ENCODE assay signal across 8 cellular contexts in genomic region chr20:18567739-18568091, GRCh38. TPM values are rescaled to one million over a fixed set of nuclear protein-coding genes. Genes with fewer than 3 reads are reported as not detected.
DNase-seq lines count a peak whose midpoint lies in the region; ATAC-seq and TF ChIP-seq lines count a peak whose summit lies in the region.

No MANE protein-coding gene starts in this region.

- POLR2A ChIA-PET in SK-N-SH (lab: Yijun Ruan, JAX), result interaction anchor here (1.7 to 1.8 kb wide), 2 partner anchors 60 to 101 kb away, joined by 5 to 6 read pairs; partner anchors contain the start of genes DZANK1, POLR3F and SEC23B

- H3K4me2 ChIP-seq in SK-N-SH, result peak overlapping the region; percentile 83

- 0% methylated on average over 6 of the region's 6 CpGs for WGBS in SK-N-SH (ENCODE audit: low lambda C conversion rate)
- WGBS in sigmoid colon, 2 donors, result 3 to 7% methylated on average over 6 of the region's 6 CpGs

- peak overlapping the region; percentile 94 for H2AFZ ChIP-seq in SK-N-SH (ENCODE audit: low read depth)

- H3K9me3 ChIP-seq in SK-N-SH, result no peaks in the 10 kb centered on the region
- H3K9me3 ChIP-seq in sigmoid colon, result no peaks in the 10 kb centered on the region

- H3K79me2 ChIP-seq in SK-N-SH (ENCODE audit: insufficient read depth), result peaks cover 23% of the 10 kb centered on the region

- TF ChIP-seq CTCF in AG10803 (conservative IDR thresholded peaks at IDR 0.05; ENCODE audit: low read length) (no peak), SK-N-SH (IDR thresholded peaks at IDR 0.05) (no peak), foreskin fibroblast (IDR thresholded peaks at IDR 0.05; ENCODE audit: low read depth, low read length) (no peak), sigmoid colon (IDR thresholded peaks at IDR 0.05) (no peak)

- TF ChIP-seq EP300 in SK-N-SH (IDR thresholded peaks at IDR 0.05; ENCODE audit: borderline replicate concordance in 1 of 2, low read depth in 1 of 2, low read length in 1 of 2), result no peak
- no peak for TF ChIP-seq EP300 in sigmoid colon (IDR thresholded peaks at IDR 0.05)

- no peak for TF ChIP-seq RAD21 in SK-N-SH (IDR thresholded peaks at IDR 0.05; ENCODE audit: low read length)

- H3K27ac ChIP-seq in SK-N-SH (ENCODE audit: low read depth in 2 of 2, low read length in 1 of 2) (peak overlapping the region; percentile 78 to 85), sigmoid colon (peak overlapping the region; percentile 85 to 88 (median 87))

- intact Hi-C loops in sigmoid colon (cut with DNase I), result loop anchor here (2.0 to 5.0 kb wide), 3 partner anchors 61 to 280 kb away; partner anchors contain the start of genes DZANK1, POLR3F, SEC23B and ZNF133

- peaks cover 0 to 4% of the 10 kb centered on the region in 2 experiments; a peak in 1 of 4 replicates for H3K4me1 ChIP-seq in SK-N-SH (ENCODE audit: control insufficient read depth in 1 of 2, insufficient read depth in 2 of 2, low read depth in 1 of 2, low read length in 1 of 2)
- H3K4me1 ChIP-seq in sigmoid colon, result peaks cover 0 to 14% (median 12%) of the 10 kb centered on the region in 4 donors

- no peaks in the 10 kb centered on the region for H4K20me1 ChIP-seq in SK-N-SH (ENCODE audit: insufficient read depth)

- ATAC-seq in GM21528 (IDR thresholded peaks at IDR 0.05; ENCODE audit: low FRiP score, unreplicated experiment), result peak; percentile 25
- ATAC-seq in HG03457 (IDR thresholded peaks at IDR 0.05; ENCODE audit: unreplicated experiment), result no peak

- H3K27me3 ChIP-seq in SK-N-SH (ENCODE audit: insufficient read depth), result no peaks in the 10 kb centered on the region
- H3K27me3 ChIP-seq in sigmoid colon, result no peaks in the 10 kb centered on the region

- DNase-seq in AG10803 (ENCODE audit: low read depth), result no peak
- DNase-seq in SK-N-SH, result peak; percentile 31
- DNase-seq in foreskin fibroblast, result no peak
- no peak for DNase-seq in sigmoid colon
- no peak for DNase-seq in HuH-7.5 (ENCODE audit: low spot score)
- no peak for DNase-seq in NCI-H510A treated with DMSO at 0.1 percent for 48 hours (lab: John Stamatoyannopoulos, UW)

- H3K4me3 ChIP-seq in AG10803 (ENCODE audit: low read length) (peak overlapping the region; percentile 65), SK-N-SH (ENCODE audit: low read depth in 2 of 2, low read length in 1 of 2) (peak overlapping the region; percentile 68 to 93), foreskin fibroblast (ENCODE audit: low read depth in 1 of 2, low read length in 2 of 2) (peak overlapping the region; percentile 77 to 99), sigmoid colon (peak overlapping the region; percentile 56 to 68 (median 66))

- H3K9ac ChIP-seq in SK-N-SH, result peak overlapping the region; percentile 91

- no peaks in the 10 kb centered on the region for H3K9me2 ChIP-seq in SK-N-SH

- CTCF ChIA-PET in SK-N-SH (lab: Yijun Ruan, JAX), result no interaction called here

- H3F3A ChIP-seq in SK-N-SH (replicated peaks; ENCODE audit: insufficient read depth), result peaks cover 28% of the 10 kb centered on the region

- TF ChIP-seq POLR2A in sigmoid colon (IDR thresholded peaks at IDR 0.05), result no peak

- H3K36me3 ChIP-seq in SK-N-SH (replicated peaks in 1 of 2; ENCODE audit: control insufficient read depth in 1 of 2, insufficient read depth in 2 of 2, low read length in 1 of 2), result peaks cover 12 to 19% of the 10 kb centered on the region in 2 experiments
- H3K36me3 ChIP-seq in sigmoid colon, result peaks cover 0 to 36% (median 6%) of the 10 kb centered on the region in 4 donors

TF ChIP-seq in SK-N-SH, 30 proteins besides CTCF, POLR2A, EP300 and RAD21:
- TF ChIP-seq SMC3 (IDR thresholded peaks at IDR 0.05; ENCODE audit: low read depth, low read length), result no peak
- no peak for TF ChIP-seq IRF3 (IDR thresholded peaks at IDR 0.05; ENCODE audit: low read depth, low read length)
- no peak for TF ChIP-seq FOXM1 (IDR thresholded peaks at IDR 0.05; ENCODE audit: low read depth)
- TF ChIP-seq RXRA (IDR thresholded peaks at IDR 0.05; ENCODE audit: borderline replicate concordance, low read depth), result no peak
- TF ChIP-seq, protein P1, sequence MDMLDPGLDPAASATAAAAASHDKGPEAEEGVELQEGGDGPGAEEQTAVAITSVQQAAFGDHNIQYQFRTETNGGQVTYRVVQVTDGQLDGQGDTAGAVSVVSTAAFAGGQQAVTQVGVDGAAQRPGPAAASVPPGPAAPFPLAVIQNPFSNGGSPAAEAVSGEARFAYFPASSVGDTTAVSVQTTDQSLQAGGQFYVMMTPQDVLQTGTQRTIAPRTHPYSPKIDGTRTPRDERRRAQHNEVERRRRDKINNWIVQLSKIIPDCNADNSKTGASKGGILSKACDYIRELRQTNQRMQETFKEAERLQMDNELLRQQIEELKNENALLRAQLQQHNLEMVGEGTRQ (IDR thresholded peaks at IDR 0.05; ENCODE audit: borderline replicate concordance, low read depth, low read length), result no peak
- no peak for TF ChIP-seq POLR2AphosphoS5 (IDR thresholded peaks at IDR 0.05; ENCODE audit: low read depth, low read length)
- no peak for TF ChIP-seq YY1 (IDR thresholded peaks at IDR 0.05; ENCODE audit: low read depth)
TF ChIP-seq in SK-N-SH: peak in this region for 0.

RNA-seq across cellular contexts. Expression of gene SMIM26, which starts 0.5 kb away (rescaled TPM):
- polyA plus RNA-seq in SK-N-SH (2012; rRNA removed) (155 TPM in 2 replicates), sigmoid colon (100 to 1,000 TPM; 134 to 174 (median 168) TPM)
- polyA plus RNA-seq in SK-N-SH (2012; cell fraction: cytosol; rRNA removed), result 181 and 229 TPM in 2 replicates
- polyA plus RNA-seq in SK-N-SH (2012; cell fraction: nucleus; rRNA removed), result 42.0 and 52.5 TPM in 2 replicates
- 100 to 1,000 TPM; 140 to 235 (median 204) TPM for total RNA-seq in sigmoid colon

RNA-seq across cellular contexts. Expression of gene DTD1, which starts 20.1 kb away (rescaled TPM):
- polyA plus RNA-seq in SK-N-SH (2012; rRNA removed) (73.6 and 81.1 TPM in 2 replicates), sigmoid colon (10 to 100 TPM; 18.7 to 22.9 (median 20.4) TPM)
- polyA plus RNA-seq in SK-N-SH (2012; cell fraction: cytosol; rRNA removed), result 91.2 and 93.9 TPM in 2 replicates
- polyA plus RNA-seq in SK-N-SH (2012; cell fraction: nucleus; rRNA removed), result 25.1 and 27.8 TPM in 2 replicates
- total RNA-seq in sigmoid colon, result 10 to 100 TPM; 11.6 to 22.1 (median 15.5) TPM

RNA-seq across cellular contexts. Expression of gene SEC23B, which starts 60.0 kb away (rescaled TPM):
- polyA plus RNA-seq in SK-N-SH (2012; rRNA removed) (55.2 and 68.3 TPM in 2 replicates), sigmoid colon (10 to 100 TPM; 22.2 to 31.4 (median 27.1) TPM)
- 53.1 and 60.7 TPM in 2 replicates for polyA plus RNA-seq in SK-N-SH (2012; cell fraction: cytosol; rRNA removed)
- polyA plus RNA-seq in SK-N-SH (2012; cell fraction: nucleus; rRNA removed), result 43.7 and 60.4 TPM in 2 replicates
- total RNA-seq in sigmoid colon, result 10 to 100 TPM; 10.5 to 14.2 (median 13.5) TPM
